2 cellular contexts compared by ENCODE assay signal in the genomic region with DNA sequence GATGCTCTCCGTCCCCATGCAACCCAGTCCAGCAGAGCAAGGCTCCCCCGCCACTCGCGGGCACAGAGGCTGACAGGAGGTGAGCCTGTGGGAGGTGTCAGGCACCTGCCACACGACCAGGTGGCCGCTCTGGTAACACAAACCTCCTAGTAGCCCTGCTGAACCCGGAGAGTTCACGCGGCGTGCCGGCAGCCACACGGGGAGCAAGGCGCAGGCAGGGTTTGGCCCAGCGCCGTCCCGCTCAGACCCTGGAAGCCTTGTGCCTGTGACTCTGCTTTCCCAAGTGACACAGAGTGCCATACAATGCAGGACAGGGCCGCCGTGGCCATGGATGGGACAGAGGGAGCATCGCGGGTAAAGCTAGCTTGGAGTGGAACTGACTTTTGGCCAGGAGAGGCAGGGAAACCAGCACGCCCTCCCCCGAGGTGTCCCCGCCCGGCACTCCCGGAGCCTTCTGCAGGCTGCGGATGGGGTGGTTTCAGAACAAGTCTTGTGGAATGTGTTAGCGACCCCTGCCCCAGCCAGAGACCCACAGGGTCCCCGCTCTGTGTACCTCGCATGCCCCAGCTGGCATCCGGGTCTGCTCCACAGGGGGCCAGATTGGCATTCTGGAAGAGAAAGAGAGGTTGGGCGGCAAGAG.
TF ChIP-seq lines count a peak whose summit lies in the region.

No MANE protein-coding gene starts in this region.

TF ChIP-seq in GM23338, 12 proteins besides CTCF, POLR2A, EP300 and RAD21 (continues in another document):
- TF ChIP-seq NANOG (IDR thresholded peaks at IDR 0.05; ENCODE audit: borderline replicate concordance) (no peak), EZH2phosphoT487 (IDR thresholded peaks at IDR 0.05; ENCODE audit: unreplicated experiment) (no peak), ZNF114 (CRISPR knock-in tag; IDR thresholded peaks at IDR 0.05) (no peak), EZH2 (IDR thresholded peaks at IDR 0.05; ENCODE audit: low read depth, unreplicated experiment) (no peak), STAT1 (IDR thresholded peaks at IDR 0.05; ENCODE audit: unreplicated experiment) (no peak), CREB1 (CRISPR knock-in tag; IDR thresholded peaks at IDR 0.05; ENCODE audit: low read depth) (no peak), ZNF331 (CRISPR knock-in tag; IDR thresholded peaks at IDR 0.05; ENCODE audit: low read depth) (no peak), JUNB (IDR thresholded peaks at IDR 0.05; ENCODE audit: unreplicated experiment) (no peak), POLR2AphosphoS5 (IDR thresholded peaks at IDR 0.05; ENCODE audit: low read depth) (no peak)
- TF ChIP-seq, protein P1, sequence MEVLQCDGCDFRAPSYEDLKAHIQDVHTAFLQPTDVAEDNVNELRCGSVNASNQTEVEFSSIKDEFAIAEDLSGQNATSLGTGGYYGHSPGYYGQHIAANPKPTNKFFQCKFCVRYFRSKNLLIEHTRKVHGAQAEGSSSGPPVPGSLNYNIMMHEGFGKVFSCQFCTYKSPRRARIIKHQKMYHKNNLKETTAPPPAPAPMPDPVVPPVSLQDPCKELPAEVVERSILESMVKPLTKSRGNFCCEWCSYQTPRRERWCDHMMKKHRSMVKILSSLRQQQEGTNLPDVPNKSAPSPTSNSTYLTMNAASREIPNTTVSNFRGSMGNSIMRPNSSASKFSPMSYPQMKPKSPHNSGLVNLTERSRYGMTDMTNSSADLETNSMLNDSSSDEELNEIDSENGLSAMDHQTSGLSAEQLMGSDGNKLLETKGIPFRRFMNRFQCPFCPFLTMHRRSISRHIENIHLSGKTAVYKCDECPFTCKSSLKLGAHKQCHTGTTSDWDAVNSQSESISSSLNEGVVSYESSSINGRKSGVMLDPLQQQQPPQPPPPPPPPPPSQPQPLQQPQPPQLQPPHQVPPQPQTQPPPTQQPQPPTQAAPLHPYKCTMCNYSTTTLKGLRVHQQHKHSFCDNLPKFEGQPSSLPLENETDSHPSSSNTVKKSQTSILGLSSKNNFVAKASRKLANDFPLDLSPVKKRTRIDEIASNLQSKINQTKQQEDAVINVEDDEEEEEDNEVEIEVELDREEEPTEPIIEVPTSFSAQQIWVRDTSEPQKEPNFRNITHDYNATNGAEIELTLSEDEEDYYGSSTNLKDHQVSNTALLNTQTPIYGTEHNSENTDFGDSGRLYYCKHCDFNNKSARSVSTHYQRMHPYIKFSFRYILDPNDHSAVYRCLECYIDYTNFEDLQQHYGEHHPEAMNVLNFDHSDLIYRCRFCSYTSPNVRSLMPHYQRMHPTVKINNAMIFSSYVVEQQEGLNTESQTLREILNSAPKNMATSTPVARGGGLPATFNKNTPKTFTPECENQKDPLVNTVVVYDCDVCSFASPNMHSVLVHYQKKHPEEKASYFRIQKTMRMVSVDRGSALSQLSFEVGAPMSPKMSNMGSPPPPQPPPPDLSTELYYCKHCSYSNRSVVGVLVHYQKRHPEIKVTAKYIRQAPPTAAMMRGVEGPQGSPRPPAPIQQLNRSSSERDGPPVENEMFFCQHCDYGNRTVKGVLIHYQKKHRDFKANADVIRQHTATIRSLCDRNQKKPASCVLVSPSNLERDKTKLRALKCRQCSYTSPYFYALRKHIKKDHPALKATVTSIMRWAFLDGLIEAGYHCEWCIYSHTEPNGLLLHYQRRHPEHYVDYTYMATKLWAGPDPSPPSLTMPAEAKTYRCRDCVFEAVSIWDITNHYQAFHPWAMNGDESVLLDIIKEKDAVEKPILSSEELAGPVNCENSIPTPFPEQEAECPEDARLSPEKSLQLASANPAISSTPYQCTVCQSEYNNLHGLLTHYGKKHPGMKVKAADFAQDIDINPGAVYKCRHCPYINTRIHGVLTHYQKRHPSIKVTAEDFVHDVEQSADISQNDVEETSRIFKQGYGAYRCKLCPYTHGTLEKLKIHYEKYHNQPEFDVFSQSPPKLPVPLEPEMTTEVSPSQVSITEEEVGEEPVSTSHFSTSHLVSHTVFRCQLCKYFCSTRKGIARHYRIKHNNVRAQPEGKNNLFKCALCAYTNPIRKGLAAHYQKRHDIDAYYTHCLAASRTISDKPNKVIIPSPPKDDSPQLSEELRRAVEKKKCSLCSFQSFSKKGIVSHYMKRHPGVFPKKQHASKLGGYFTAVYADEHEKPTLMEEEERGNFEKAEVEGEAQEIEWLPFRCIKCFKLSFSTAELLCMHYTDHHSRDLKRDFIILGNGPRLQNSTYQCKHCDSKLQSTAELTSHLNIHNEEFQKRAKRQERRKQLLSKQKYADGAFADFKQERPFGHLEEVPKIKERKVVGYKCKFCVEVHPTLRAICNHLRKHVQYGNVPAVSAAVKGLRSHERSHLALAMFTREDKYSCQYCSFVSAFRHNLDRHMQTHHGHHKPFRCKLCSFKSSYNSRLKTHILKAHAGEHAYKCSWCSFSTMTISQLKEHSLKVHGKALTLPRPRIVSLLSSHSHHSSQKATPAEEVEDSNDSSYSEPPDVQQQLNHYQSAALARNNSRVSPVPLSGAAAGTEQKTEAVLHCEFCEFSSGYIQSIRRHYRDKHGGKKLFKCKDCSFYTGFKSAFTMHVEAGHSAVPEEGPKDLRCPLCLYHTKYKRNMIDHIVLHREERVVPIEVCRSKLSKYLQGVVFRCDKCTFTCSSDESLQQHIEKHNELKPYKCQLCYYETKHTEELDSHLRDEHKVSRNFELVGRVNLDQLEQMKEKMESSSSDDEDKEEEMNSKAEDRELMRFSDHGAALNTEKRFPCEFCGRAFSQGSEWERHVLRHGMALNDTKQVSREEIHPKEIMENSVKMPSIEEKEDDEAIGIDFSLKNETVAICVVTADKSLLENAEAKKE (CRISPR knock-in tag; IDR thresholded peaks at IDR 0.05) = no peak
- TF ChIP-seq, protein P2, sequence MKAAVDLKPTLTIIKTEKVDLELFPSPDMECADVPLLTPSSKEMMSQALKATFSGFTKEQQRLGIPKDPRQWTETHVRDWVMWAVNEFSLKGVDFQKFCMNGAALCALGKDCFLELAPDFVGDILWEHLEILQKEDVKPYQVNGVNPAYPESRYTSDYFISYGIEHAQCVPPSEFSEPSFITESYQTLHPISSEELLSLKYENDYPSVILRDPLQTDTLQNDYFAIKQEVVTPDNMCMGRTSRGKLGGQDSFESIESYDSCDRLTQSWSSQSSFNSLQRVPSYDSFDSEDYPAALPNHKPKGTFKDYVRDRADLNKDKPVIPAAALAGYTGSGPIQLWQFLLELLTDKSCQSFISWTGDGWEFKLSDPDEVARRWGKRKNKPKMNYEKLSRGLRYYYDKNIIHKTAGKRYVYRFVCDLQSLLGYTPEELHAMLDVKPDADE (IDR thresholded peaks at IDR 0.05) = no peak

TF ChIP-seq in H1, 55 proteins besides CTCF, POLR2A, EP300 and RAD21:
- TF ChIP-seq TEAD4 (IDR thresholded peaks at IDR 0.05; ENCODE audit: low read depth, low read length) = no peak
- no peak for TF ChIP-seq EGR1 (IDR thresholded peaks at IDR 0.05; ENCODE audit: borderline replicate concordance, low read depth, low read length)
- no peak for TF ChIP-seq RFX5 (IDR thresholded peaks at IDR 0.05; ENCODE audit: borderline replicate concordance, low read depth, low read length)
- TF ChIP-seq SP2 (IDR thresholded peaks at IDR 0.05; ENCODE audit: low read length) = no peak
- no peak for TF ChIP-seq MAFK (IDR thresholded peaks at IDR 0.05; ENCODE audit: low read depth, low read length)
- no peak for TF ChIP-seq SIX5 (IDR thresholded peaks at IDR 0.05; ENCODE audit: low read depth, low read length)
- no peak for TF ChIP-seq EZH2 (IDR thresholded peaks at IDR 0.05; ENCODE audit: low read depth, low read length, severe bottlenecking)
- no peak for TF ChIP-seq CHD2 (IDR thresholded peaks at IDR 0.05; ENCODE audit: low read length)
- TF ChIP-seq HDAC6 (IDR thresholded peaks at IDR 0.05; ENCODE audit: low read depth, low read length) = no peak
- TF ChIP-seq NRF1 (IDR thresholded peaks at IDR 0.05; ENCODE audit: low read depth, low read length) = no peak
- TF ChIP-seq JUND (IDR thresholded peaks at IDR 0.05; ENCODE audit: low read length) = no peak
